8 cellular contexts compared by ENCODE assay signal in the genomic region with DNA sequence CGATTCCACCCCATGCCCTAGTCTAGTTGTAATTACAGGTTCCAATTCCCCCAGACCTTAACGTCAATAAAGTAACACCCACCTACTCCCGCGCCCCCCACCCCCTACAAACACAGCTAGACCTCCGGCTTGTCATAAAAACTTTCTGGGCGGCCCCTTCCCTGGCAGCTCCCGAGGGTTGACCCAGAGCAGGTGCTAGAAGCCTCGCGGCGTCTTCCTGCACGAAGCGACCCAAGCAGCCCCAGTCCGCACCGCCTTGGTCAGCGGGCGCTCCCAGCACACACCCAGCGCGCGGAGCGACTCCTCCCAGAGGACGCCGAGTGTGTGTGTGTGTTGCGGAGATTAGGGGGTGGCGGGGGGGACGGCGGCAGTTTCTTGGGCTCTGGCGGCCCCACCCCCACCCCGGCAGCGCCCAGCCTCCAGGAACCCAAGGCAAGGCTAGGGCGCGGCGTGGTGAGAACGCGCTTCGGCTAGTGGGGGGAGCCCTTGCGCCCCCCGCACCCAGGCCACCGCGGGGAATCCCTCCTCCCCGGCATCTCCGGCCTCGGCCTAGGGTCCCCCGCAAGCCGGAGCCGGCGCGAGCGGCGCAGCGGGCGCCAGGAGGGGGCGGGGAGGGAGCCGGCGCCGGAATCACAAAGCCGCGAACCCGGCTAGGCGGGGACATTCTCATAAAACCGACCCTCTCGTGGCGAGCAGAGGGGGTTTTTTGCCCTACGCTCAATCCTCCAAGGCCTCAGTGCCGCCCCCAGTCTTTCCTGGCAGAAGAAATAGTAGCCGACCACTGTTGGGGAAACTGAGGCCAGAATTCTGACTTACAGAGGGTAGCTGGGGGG. TPM values are rescaled to one million over a fixed set of nuclear protein-coding genes. Genes with fewer than 3 reads are reported as not detected.
DNase-seq lines count a peak whose midpoint lies in the region; ATAC-seq, FAIRE-seq and TF ChIP-seq lines count a peak whose summit lies in the region.

No MANE protein-coding gene starts in this region.

- FAIRE-seq in GM19239 (lab: Jason Lieb, UNC) = no peak

- no peak for DNase-seq in stimulated activated naive CD8-positive, alpha-beta T cell treated with anti-CD3 and anti-CD28 coated beads, Interleukin-15, Interleukin-2, amounts not matched to agents 100 U/mL and 50 U/mL, for 24 hours
- DNase-seq in effector memory CD8-positive, alpha-beta T cell = peak in 1 of 3 experiments; percentile 14
- DNase-seq in GM19239 (ENCODE audit: insufficient read length, low spot score) = no peak
- no peak for DNase-seq in HFFc6
- no peak for DNase-seq in NCI-H1930 (lab: John Stamatoyannopoulos, UW)
- DNase-seq in foreskin melanocyte = no peak

- H3K9me3 Mint-ChIP-seq in stimulated activated naive CD8-positive, alpha-beta T cell treated with anti-CD3 and anti-CD28 coated beads, Interleukin-15, Interleukin-2, amounts not matched to agents 100 ng/mL and 50 ng/mL, for 24 hours = no peaks in the 10 kb centered on the region
- H3K9me3 Mint-ChIP-seq in effector memory CD8-positive, alpha-beta T cell = no peaks in the 10 kb centered on the region
- no peaks in the 10 kb centered on the region for H3K9me3 Mint-ChIP-seq in HFFc6

- no peak for TF ChIP-seq CTCF in HFFc6 (IDR thresholded peaks at IDR 0.05)

- peak overlapping the region; percentile 41 to 43 for H3K4me3 ChIP-seq in muscle layer of colon (ENCODE audit: low read depth in 1 of 2, low read length in 2 of 2)

- H3K27ac Mint-ChIP-seq in stimulated activated naive CD8-positive, alpha-beta T cell treated with anti-CD3 and anti-CD28 coated beads, Interleukin-15, Interleukin-2, amounts not matched to agents 100 ng/mL and 50 ng/mL, for 24 hours = no peak overlapping the region
- no peak overlapping the region for H3K27ac Mint-ChIP-seq in effector memory CD8-positive, alpha-beta T cell
- H3K27ac Mint-ChIP-seq in HFFc6 = no peak overlapping the region

- no peaks in the 10 kb centered on the region for H3K36me3 Mint-ChIP-seq in stimulated activated naive CD8-positive, alpha-beta T cell treated with anti-CD3 and anti-CD28 coated beads, Interleukin-15, Interleukin-2, amounts not matched to agents 100 ng/mL and 50 ng/mL, for 24 hours (ENCODE audit: low read depth)
- H3K36me3 Mint-ChIP-seq in effector memory CD8-positive, alpha-beta T cell (ENCODE audit: insufficient read depth) = no peaks in the 10 kb centered on the region
- H3K36me3 Mint-ChIP-seq in HFFc6 (ENCODE audit: low read depth) = no peaks in the 10 kb centered on the region

- H3K27me3 ChIP-seq in muscle layer of colon (ENCODE audit: control insufficient read depth in 1 of 2, insufficient read depth in 2 of 2, low read length in 2 of 2) = peaks cover 33 to 40% of the 10 kb centered on the region in 2 donors

- no peaks in the 10 kb centered on the region for H3K9me3 ChIP-seq in muscle layer of colon (ENCODE audit: low read length)

- H3K4me3 Mint-ChIP-seq in stimulated activated naive CD8-positive, alpha-beta T cell treated with anti-CD3 and anti-CD28 coated beads, Interleukin-15, Interleukin-2, amounts not matched to agents 100 ng/mL and 50 ng/mL, for 24 hours = peak overlapping the region; percentile 24
- H3K4me3 Mint-ChIP-seq in effector memory CD8-positive, alpha-beta T cell = peak overlapping the region; percentile 62 to 68
- H3K4me3 Mint-ChIP-seq in HFFc6 = no peak overlapping the region

- no peaks in the 10 kb centered on the region for H3K36me3 ChIP-seq in muscle layer of colon (ENCODE audit: insufficient read depth, low read length)

- peaks cover 66% of the 10 kb centered on the region for H3K27me3 Mint-ChIP-seq in stimulated activated naive CD8-positive, alpha-beta T cell treated with anti-CD3 and anti-CD28 coated beads, Interleukin-15, Interleukin-2, amounts not matched to agents 100 ng/mL and 50 ng/mL, for 24 hours
- peaks cover 60 to 95% of the 10 kb centered on the region in 2 donors for H3K27me3 Mint-ChIP-seq in effector memory CD8-positive, alpha-beta T cell
- H3K27me3 Mint-ChIP-seq in HFFc6 (ENCODE audit: insufficient read depth) = peaks cover 56% of the 10 kb centered on the region

- no peak for ATAC-seq in stimulated activated naive CD8-positive, alpha-beta T cell treated with anti-CD3 and anti-CD28 coated beads, Interleukin-15, Interleukin-2, amounts not matched to agents 100 U/mL and 50 U/mL, for 24 hours
- ATAC-seq in effector memory CD8-positive, alpha-beta T cell (replicated peaks) = no peak

- no peak overlapping the region for H3K27ac ChIP-seq in muscle layer of colon (ENCODE audit: low read depth, low read length)

- H3K4me1 ChIP-seq in muscle layer of colon (ENCODE audit: insufficient read depth, low read length) = peaks cover 18% of the 10 kb centered on the region

- H3K9ac ChIP-seq in muscle layer of colon (ENCODE audit: low read length) = no peak overlapping the region

- H3K4me1 Mint-ChIP-seq in stimulated activated naive CD8-positive, alpha-beta T cell treated with anti-CD3 and anti-CD28 coated beads, Interleukin-15, Interleukin-2, amounts not matched to agents 100 ng/mL and 50 ng/mL, for 24 hours (ENCODE audit: low read depth) = peaks cover 20% of the 10 kb centered on the region
- peaks cover 22 to 31% of the 10 kb centered on the region in 2 donors for H3K4me1 Mint-ChIP-seq in effector memory CD8-positive, alpha-beta T cell (ENCODE audit: low read depth in 2 of 2)
- peaks cover 18% of the 10 kb centered on the region for H3K4me1 Mint-ChIP-seq in HFFc6 (ENCODE audit: low read depth)

RNA-seq across cellular contexts. Expression of gene PCDH1, which starts 2.2 kb away (rescaled TPM):
- total RNA-seq in HFFc6 (2021; fragmentation: NEBNext Ultra II Directional; extraction: Animal tissue kit (Norgen Biotek cat#: 25700)) = under 1 TPM in 5 of 6 experiments, not detected in 1; 0.07 to 0.18 (median 0.07) TPM

RNA-seq across cellular contexts. Expression of gene DELE1, which starts 47.7 kb away (rescaled TPM):
- 10 to 100 TPM; 44.4 to 54.2 (median 46.7) TPM for total RNA-seq in HFFc6 (2021; fragmentation: NEBNext Ultra II Directional; extraction: Animal tissue kit (Norgen Biotek cat#: 25700))
